In the genomic region with DNA sequence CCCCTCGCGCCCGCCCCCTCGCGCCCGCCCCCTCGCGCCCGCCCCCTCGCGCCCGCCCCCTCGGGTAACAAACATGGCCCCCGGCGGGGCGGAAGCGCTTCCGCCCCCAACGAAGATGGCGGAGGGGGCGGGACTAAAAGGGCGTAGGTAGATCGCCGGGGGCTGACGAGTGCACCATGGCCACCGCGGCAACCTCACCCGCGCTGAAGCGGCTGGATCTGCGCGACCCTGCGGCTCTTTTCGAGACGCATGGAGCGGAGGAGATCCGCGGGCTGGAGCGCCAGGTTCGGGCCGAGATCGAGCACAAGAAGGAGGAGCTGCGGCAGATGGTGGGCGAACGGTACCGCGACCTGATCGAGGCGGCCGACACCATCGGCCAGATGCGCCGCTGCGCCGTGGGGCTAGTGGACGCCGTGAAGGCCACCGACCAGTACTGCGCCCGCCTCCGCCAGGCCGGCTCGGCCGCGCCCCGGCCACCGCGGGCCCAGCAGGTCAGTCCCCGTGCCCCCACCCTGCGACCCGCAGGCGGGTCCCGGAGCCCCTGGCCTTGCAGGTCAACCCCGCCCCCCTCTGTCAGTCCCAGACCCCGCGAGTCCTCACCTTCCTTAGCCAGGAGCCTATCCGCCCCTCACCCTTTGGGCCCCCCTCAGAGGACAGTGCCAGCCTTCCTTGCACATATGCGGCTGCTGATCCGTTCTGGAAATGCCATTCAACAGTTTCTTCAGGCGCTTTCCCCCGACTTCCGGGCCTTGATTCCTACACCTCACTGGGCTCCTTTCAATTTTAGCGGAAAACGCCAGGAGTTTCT, we compare ENCODE assay signal across 1 cellular context.
TF ChIP-seq lines count a peak whose summit lies in the region.

A gene with protein sequence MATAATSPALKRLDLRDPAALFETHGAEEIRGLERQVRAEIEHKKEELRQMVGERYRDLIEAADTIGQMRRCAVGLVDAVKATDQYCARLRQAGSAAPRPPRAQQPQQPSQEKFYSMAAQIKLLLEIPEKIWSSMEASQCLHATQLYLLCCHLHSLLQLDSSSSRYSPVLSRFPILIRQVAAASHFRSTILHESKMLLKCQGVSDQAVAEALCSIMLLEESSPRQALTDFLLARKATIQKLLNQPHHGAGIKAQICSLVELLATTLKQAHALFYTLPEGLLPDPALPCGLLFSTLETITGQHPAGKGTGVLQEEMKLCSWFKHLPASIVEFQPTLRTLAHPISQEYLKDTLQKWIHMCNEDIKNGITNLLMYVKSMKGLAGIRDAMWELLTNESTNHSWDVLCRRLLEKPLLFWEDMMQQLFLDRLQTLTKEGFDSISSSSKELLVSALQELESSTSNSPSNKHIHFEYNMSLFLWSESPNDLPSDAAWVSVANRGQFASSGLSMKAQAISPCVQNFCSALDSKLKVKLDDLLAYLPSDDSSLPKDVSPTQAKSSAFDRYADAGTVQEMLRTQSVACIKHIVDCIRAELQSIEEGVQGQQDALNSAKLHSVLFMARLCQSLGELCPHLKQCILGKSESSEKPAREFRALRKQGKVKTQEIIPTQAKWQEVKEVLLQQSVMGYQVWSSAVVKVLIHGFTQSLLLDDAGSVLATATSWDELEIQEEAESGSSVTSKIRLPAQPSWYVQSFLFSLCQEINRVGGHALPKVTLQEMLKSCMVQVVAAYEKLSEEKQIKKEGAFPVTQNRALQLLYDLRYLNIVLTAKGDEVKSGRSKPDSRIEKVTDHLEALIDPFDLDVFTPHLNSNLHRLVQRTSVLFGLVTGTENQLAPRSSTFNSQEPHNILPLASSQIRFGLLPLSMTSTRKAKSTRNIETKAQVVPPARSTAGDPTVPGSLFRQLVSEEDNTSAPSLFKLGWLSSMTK (plus strand): TSS at position 162 of the 808 bp plus-strand sequence. CDS start 15 bp downstream, at position 177.

TF ChIP-seq in HEK293, 187 proteins besides CTCF, POLR2A, EP300 and RAD21 (continued from another document and continues in another):
- TF ChIP-seq, protein P1, sequence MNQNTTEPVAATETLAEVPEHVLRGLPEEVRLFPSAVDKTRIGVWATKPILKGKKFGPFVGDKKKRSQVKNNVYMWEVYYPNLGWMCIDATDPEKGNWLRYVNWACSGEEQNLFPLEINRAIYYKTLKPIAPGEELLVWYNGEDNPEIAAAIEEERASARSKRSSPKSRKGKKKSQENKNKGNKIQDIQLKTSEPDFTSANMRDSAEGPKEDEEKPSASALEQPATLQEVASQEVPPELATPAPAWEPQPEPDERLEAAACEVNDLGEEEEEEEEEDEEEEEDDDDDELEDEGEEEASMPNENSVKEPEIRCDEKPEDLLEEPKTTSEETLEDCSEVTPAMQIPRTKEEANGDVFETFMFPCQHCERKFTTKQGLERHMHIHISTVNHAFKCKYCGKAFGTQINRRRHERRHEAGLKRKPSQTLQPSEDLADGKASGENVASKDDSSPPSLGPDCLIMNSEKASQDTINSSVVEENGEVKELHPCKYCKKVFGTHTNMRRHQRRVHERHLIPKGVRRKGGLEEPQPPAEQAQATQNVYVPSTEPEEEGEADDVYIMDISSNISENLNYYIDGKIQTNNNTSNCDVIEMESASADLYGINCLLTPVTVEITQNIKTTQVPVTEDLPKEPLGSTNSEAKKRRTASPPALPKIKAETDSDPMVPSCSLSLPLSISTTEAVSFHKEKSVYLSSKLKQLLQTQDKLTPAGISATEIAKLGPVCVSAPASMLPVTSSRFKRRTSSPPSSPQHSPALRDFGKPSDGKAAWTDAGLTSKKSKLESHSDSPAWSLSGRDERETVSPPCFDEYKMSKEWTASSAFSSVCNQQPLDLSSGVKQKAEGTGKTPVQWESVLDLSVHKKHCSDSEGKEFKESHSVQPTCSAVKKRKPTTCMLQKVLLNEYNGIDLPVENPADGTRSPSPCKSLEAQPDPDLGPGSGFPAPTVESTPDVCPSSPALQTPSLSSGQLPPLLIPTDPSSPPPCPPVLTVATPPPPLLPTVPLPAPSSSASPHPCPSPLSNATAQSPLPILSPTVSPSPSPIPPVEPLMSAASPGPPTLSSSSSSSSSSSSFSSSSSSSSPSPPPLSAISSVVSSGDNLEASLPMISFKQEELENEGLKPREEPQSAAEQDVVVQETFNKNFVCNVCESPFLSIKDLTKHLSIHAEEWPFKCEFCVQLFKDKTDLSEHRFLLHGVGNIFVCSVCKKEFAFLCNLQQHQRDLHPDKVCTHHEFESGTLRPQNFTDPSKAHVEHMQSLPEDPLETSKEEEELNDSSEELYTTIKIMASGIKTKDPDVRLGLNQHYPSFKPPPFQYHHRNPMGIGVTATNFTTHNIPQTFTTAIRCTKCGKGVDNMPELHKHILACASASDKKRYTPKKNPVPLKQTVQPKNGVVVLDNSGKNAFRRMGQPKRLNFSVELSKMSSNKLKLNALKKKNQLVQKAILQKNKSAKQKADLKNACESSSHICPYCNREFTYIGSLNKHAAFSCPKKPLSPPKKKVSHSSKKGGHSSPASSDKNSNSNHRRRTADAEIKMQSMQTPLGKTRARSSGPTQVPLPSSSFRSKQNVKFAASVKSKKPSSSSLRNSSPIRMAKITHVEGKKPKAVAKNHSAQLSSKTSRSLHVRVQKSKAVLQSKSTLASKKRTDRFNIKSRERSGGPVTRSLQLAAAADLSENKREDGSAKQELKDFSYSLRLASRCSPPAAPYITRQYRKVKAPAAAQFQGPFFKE (tag by site-specific recombination; IDR thresholded peaks at IDR 0.05; ENCODE audit: borderline replicate concordance), result no peak
- no peak for TF ChIP-seq ZNF837 (tag by site-specific recombination; IDR thresholded peaks at IDR 0.05)
- TF ChIP-seq ZNF707 (tag by site-specific recombination; IDR thresholded peaks at IDR 0.05), result no peak
- TF ChIP-seq ZNF555 (tag by site-specific recombination; conservative IDR thresholded peaks at IDR 0.05), result no peak
- no peak for TF ChIP-seq GFI1B (tag by site-specific recombination; IDR thresholded peaks at IDR 0.05)
- TF ChIP-seq SALL2 (tag by site-specific recombination; IDR thresholded peaks at IDR 0.05; ENCODE audit: borderline replicate concordance), result no peak
- no peak for TF ChIP-seq ZNF776 (tag by site-specific recombination; IDR thresholded peaks at IDR 0.05; ENCODE audit: borderline replicate concordance)
- TF ChIP-seq, protein P2, sequence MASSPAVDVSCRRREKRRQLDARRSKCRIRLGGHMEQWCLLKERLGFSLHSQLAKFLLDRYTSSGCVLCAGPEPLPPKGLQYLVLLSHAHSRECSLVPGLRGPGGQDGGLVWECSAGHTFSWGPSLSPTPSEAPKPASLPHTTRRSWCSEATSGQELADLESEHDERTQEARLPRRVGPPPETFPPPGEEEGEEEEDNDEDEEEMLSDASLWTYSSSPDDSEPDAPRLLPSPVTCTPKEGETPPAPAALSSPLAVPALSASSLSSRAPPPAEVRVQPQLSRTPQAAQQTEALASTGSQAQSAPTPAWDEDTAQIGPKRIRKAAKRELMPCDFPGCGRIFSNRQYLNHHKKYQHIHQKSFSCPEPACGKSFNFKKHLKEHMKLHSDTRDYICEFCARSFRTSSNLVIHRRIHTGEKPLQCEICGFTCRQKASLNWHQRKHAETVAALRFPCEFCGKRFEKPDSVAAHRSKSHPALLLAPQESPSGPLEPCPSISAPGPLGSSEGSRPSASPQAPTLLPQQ (tag by site-specific recombination; IDR thresholded peaks at IDR 0.05), result no peak; the same call in 1 of the 2 replicates
- no peak for TF ChIP-seq ZNF514 (tag by site-specific recombination; IDR thresholded peaks at IDR 0.05)
- TF ChIP-seq ZNF596 (tag by site-specific recombination; IDR thresholded peaks at IDR 0.05), result no peak
- TF ChIP-seq, protein P3, sequence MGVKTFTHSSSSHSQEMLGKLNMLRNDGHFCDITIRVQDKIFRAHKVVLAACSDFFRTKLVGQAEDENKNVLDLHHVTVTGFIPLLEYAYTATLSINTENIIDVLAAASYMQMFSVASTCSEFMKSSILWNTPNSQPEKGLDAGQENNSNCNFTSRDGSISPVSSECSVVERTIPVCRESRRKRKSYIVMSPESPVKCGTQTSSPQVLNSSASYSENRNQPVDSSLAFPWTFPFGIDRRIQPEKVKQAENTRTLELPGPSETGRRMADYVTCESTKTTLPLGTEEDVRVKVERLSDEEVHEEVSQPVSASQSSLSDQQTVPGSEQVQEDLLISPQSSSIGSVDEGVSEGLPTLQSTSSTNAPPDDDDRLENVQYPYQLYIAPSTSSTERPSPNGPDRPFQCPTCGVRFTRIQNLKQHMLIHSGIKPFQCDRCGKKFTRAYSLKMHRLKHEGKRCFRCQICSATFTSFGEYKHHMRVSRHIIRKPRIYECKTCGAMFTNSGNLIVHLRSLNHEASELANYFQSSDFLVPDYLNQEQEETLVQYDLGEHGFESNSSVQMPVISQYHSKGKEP (tag by site-specific recombination; IDR thresholded peaks at IDR 0.05), result no peak
- no peak for TF ChIP-seq MZF1 (tag by site-specific recombination; IDR thresholded peaks at IDR 0.05; ENCODE audit: borderline replicate concordance)
- TF ChIP-seq ZNF311 (tag by site-specific recombination; IDR thresholded peaks at IDR 0.05; ENCODE audit: borderline replicate concordance), result no peak
- TF ChIP-seq, protein P4, sequence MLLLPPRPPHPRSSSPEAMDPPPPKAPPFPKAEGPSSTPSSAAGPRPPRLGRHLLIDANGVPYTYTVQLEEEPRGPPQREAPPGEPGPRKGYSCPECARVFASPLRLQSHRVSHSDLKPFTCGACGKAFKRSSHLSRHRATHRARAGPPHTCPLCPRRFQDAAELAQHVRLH (tag by site-specific recombination; IDR thresholded peaks at IDR 0.05), result 0 out of 2 replicates have a peak, but pooled peaks have one; percentile 40
- TF ChIP-seq, protein P5, sequence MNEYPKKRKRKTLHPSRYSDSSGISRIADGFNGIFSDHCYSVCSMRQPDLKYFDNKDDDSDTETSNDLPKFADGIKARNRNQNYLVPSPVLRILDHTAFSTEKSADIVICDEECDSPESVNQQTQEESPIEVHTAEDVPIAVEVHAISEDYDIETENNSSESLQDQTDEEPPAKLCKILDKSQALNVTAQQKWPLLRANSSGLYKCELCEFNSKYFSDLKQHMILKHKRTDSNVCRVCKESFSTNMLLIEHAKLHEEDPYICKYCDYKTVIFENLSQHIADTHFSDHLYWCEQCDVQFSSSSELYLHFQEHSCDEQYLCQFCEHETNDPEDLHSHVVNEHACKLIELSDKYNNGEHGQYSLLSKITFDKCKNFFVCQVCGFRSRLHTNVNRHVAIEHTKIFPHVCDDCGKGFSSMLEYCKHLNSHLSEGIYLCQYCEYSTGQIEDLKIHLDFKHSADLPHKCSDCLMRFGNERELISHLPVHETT (tag by site-specific recombination; IDR thresholded peaks at IDR 0.05), result 0 out of 2 replicates have a peak, but pooled peaks have one; percentile 51
- peak; percentile 20; the same call in 1 of the 2 replicates for TF ChIP-seq GLI4 (tag by site-specific recombination; IDR thresholded peaks at IDR 0.05)
- TF ChIP-seq HOXD13 (CRISPR knock-in tag; IDR thresholded peaks at IDR 0.05; ENCODE audit: borderline replicate concordance), result no peak
- TF ChIP-seq ZNF701 (tag by site-specific recombination; IDR thresholded peaks at IDR 0.05), result no peak
- TF ChIP-seq ZNF184 (tag by site-specific recombination; IDR thresholded peaks at IDR 0.05), result no peak
- TF ChIP-seq ZNF792 (tag by site-specific recombination; IDR thresholded peaks at IDR 0.05), result no peak
- peak; percentile 62; the same call in 1 of the 2 replicates for TF ChIP-seq ZNF843 (tag by site-specific recombination; IDR thresholded peaks at IDR 0.05)
- no peak for TF ChIP-seq ZNF37A (tag by site-specific recombination; IDR thresholded peaks at IDR 0.05)
- no peak for TF ChIP-seq ZNF112 (tag by site-specific recombination; IDR thresholded peaks at IDR 0.05)
- no peak for TF ChIP-seq ZNF140 (tag by site-specific recombination; IDR thresholded peaks at IDR 0.05)
- TF ChIP-seq, protein P6, sequence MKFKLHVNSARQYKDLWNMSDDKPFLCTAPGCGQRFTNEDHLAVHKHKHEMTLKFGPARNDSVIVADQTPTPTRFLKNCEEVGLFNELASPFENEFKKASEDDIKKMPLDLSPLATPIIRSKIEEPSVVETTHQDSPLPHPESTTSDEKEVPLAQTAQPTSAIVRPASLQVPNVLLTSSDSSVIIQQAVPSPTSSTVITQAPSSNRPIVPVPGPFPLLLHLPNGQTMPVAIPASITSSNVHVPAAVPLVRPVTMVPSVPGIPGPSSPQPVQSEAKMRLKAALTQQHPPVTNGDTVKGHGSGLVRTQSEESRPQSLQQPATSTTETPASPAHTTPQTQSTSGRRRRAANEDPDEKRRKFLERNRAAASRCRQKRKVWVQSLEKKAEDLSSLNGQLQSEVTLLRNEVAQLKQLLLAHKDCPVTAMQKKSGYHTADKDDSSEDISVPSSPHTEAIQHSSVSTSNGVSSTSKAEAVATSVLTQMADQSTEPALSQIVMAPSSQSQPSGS (tag by site-specific recombination; IDR thresholded peaks at IDR 0.05; ENCODE audit: low read depth), result no peak
- no peak for TF ChIP-seq SETDB1 (IDR thresholded peaks at IDR 0.05; ENCODE audit: insufficient read length, low read length)
- TF ChIP-seq, protein P7, sequence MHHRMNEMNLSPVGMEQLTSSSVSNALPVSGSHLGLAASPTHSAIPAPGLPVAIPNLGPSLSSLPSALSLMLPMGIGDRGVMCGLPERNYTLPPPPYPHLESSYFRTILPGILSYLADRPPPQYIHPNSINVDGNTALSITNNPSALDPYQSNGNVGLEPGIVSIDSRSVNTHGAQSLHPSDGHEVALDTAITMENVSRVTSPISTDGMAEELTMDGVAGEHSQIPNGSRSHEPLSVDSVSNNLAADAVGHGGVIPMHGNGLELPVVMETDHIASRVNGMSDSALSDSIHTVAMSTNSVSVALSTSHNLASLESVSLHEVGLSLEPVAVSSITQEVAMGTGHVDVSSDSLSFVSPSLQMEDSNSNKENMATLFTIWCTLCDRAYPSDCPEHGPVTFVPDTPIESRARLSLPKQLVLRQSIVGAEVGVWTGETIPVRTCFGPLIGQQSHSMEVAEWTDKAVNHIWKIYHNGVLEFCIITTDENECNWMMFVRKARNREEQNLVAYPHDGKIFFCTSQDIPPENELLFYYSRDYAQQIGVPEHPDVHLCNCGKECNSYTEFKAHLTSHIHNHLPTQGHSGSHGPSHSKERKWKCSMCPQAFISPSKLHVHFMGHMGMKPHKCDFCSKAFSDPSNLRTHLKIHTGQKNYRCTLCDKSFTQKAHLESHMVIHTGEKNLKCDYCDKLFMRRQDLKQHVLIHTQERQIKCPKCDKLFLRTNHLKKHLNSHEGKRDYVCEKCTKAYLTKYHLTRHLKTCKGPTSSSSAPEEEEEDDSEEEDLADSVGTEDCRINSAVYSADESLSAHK (tag by site-specific recombination; IDR thresholded peaks at IDR 0.05), result no peak
- TF ChIP-seq, protein P8, sequence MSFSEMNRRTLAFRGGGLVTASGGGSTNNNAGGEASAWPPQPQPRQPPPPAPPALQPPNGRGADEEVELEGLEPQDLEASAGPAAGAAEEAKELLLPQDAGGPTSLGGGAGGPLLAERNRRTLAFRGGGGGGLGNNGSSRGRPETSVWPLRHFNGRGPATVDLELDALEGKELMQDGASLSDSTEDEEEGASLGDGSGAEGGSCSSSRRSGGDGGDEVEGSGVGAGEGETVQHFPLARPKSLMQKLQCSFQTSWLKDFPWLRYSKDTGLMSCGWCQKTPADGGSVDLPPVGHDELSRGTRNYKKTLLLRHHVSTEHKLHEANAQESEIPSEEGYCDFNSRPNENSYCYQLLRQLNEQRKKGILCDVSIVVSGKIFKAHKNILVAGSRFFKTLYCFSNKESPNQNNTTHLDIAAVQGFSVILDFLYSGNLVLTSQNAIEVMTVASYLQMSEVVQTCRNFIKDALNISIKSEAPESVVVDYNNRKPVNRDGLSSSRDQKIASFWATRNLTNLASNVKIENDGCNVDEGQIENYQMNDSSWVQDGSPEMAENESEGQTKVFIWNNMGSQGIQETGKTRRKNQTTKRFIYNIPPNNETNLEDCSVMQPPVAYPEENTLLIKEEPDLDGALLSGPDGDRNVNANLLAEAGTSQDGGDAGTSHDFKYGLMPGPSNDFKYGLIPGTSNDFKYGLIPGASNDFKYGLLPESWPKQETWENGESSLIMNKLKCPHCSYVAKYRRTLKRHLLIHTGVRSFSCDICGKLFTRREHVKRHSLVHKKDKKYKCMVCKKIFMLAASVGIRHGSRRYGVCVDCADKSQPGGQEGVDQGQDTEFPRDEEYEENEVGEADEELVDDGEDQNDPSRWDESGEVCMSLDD (tag by site-specific recombination; IDR thresholded peaks at IDR 0.05), result no peak
- TF ChIP-seq ZIC2 (tag by site-specific recombination; IDR thresholded peaks at IDR 0.05), result 0 out of 2 replicates have a peak, but pooled peaks have one; percentile 9
- no peak for TF ChIP-seq HOXC10 (CRISPR knock-in tag; IDR thresholded peaks at IDR 0.05)
- no peak for TF ChIP-seq ZBTB21 (tag by site-specific recombination; IDR thresholded peaks at IDR 0.05)
